In the genomic region with DNA sequence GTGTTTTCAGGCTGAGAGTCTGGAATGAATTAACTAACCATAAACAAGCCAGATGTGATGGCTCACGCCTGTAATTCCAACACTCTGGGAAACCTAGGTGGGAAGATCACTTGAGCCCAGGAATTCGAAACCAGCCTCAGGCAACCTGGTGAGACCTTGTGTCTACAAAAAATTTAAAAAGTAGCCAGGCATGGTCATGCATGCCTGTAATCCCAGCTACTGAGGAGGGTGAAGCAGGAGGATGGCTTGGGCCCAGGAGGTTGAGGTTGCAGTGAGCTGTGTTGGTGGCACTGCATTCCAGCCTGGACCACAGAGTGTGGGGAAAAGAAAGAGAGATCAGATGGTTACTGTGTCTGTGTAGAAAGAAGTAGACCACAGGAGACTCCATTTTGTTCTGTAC, we compare ENCODE assay signal across 15 cellular contexts. TPM values are rescaled to one million over a fixed set of nuclear protein-coding genes. Genes with fewer than 3 reads are reported as not detected.
DNase-seq lines count a peak whose midpoint lies in the region; ATAC-seq, FAIRE-seq and TF ChIP-seq lines count a peak whose summit lies in the region.
"Had no signal": no experiment of that assay in that cellular context is flagged by ENCODE, and none has a peak within 500 bp of the region (broad histone marks: within the 10 kb centered on the region; RNA-seq: fewer than 3 reads in every experiment).

No MANE protein-coding gene starts in this region.

- H3K23ac ChIP-seq in mesenchymal stem cell (ENCODE audit: low read length in 2 of 2), result no peak overlapping the region

- no peak overlapping the region for H3K9ac ChIP-seq in mesenchymal stem cell (ENCODE audit: low read length)

- H3K27ac ChIP-seq in mesenchymal stem cell (ENCODE audit: low read length, poor library complexity, severe bottlenecking), result peak overlapping the region; percentile 5
- H3K27ac ChIP-seq: gastroesophageal sphincter, sigmoid colon had no signal

- H4K91ac ChIP-seq in mesenchymal stem cell (ENCODE audit: low read length), result no peak overlapping the region

- peak overlapping the region; percentile 41 for H4K8ac ChIP-seq in mesenchymal stem cell (ENCODE audit: low read length)

- no peak overlapping the region for H3K14ac ChIP-seq in mesenchymal stem cell (ENCODE audit: low read length in 2 of 2)

- no peak overlapping the region for H2AK5ac ChIP-seq in mesenchymal stem cell (ENCODE audit: low read length, severe bottlenecking)

- WGBS in mesenchymal stem cell, result 97% methylated on average over 2 of the region's 2 CpGs

- peaks cover 13 to 72% of the 10 kb centered on the region in 2 experiments for H3K36me3 ChIP-seq in mesenchymal stem cell (ENCODE audit: control insufficient read depth in 1 of 2, insufficient read depth in 2 of 2, low read depth in 1 of 2, low read length in 2 of 2)

- H3K4me2 ChIP-seq in mesenchymal stem cell (ENCODE audit: low read length, poor library complexity, severe bottlenecking), result no peak overlapping the region

- H3K27me3 ChIP-seq in mesenchymal stem cell (ENCODE audit: control insufficient read depth in 1 of 2, insufficient read depth in 1 of 2, low read length in 2 of 2), result no peaks in the 10 kb centered on the region
- H3K27me3 ChIP-seq: gastroesophageal sphincter, sigmoid colon had no signal

- H2BK5ac ChIP-seq in mesenchymal stem cell (ENCODE audit: low read depth, low read length, poor library complexity, severe bottlenecking), result no peak overlapping the region

- in situ Hi-C loops in astrocyte of the spinal cord (cut with HindIII; ENCODE audit: low sequenced_read_pairs), result no loop called here

- peaks cover 74% of the 10 kb centered on the region for H3K36me3 Mint-ChIP-seq in activated CD8-positive, alpha-beta T cell treated with anti-CD3 and anti-CD28 coated beads, Interleukin-2, amount 10 ng/mL, durations not matched to agents 7 days and 5 days (ENCODE audit: low read depth)

- peak; percentile 98 for DNase-seq in AG10803 (ENCODE audit: low read depth)
- DNase-seq in H54 (ENCODE audit: insufficient read length, low spot score), result no peak
- peak; percentile 88 for DNase-seq in astrocyte of the spinal cord (ENCODE audit: low read depth, low spot score)
- DNase-seq in mesenchymal stem cell, result peak; percentile 36
- no peak for DNase-seq in activated CD8-positive, alpha-beta T cell treated with anti-CD3 and anti-CD28 coated beads, Interleukin-2, amount 10 ng/mL, durations not matched to agents 7 days and 5 days
- no peak for DNase-seq in NCI-H526 treated with DMSO at 0.1 percent for 48 hours (lab: John Stamatoyannopoulos, UW)
- DNase-seq in NCI-H1048 (lab: John Stamatoyannopoulos, UW), result no peak
- no peak for DNase-seq in DMS114 treated with DMSO at 0.1 percent for 48 hours (lab: John Stamatoyannopoulos, UW; ENCODE audit: unreplicated experiment)
- DNase-seq: activated naive CD4-positive, alpha-beta T cell; GDM1; natural killer cell; NCI-H1436 treated with DMSO at 0.1 percent for 48 hours; sigmoid colon had no signal

- POLR2A ChIA-PET in activated CD8-positive, alpha-beta T cell treated with anti-CD3 and anti-CD28 coated beads, Interleukin-2, amount 10 ng/mL, durations not matched to agents 7 days and 5 days (lab: Charles Lee), result no interaction called here

- CTCF ChIA-PET in activated CD8-positive, alpha-beta T cell treated with anti-CD3 and anti-CD28 coated beads, Interleukin-2, amount 10 ng/mL, durations not matched to agents 7 days and 5 days (lab: Charles Lee), result no interaction called here

- no peak overlapping the region for H2BK12ac ChIP-seq in mesenchymal stem cell (ENCODE audit: low read length in 2 of 2)

- peaks cover 11% of the 10 kb centered on the region for H3K79me1 ChIP-seq in mesenchymal stem cell (replicated peaks; ENCODE audit: low read length, poor library complexity, severe bottlenecking)

- no peak overlapping the region for H2BK120ac ChIP-seq in mesenchymal stem cell (ENCODE audit: low read depth, low read length)

- no peak overlapping the region for H3K18ac ChIP-seq in mesenchymal stem cell (ENCODE audit: low read depth in 1 of 2, low read length in 2 of 2)

- peaks cover 16% of the 10 kb centered on the region for H3K4me1 Mint-ChIP-seq in activated CD8-positive, alpha-beta T cell treated with anti-CD3 and anti-CD28 coated beads, Interleukin-2, amount 10 ng/mL, durations not matched to agents 7 days and 5 days (ENCODE audit: low read depth)

- H3K9me3 ChIP-seq in mesenchymal stem cell (ENCODE audit: control insufficient read depth, low read length), result no peaks in the 10 kb centered on the region

- no peak for ATAC-seq in activated CD8-positive, alpha-beta T cell treated with anti-CD3 and anti-CD28 coated beads, Interleukin-2, amount 10 ng/mL, durations not matched to agents 7 days and 5 days
- ATAC-seq: gastroesophageal sphincter, natural killer cell had no signal

- H3K4ac ChIP-seq in mesenchymal stem cell (ENCODE audit: low read depth in 1 of 2, low read length in 2 of 2), result no peak overlapping the region

- TF ChIP-seq POLR2A in H54 (IDR thresholded peaks at IDR 0.05; ENCODE audit: low read depth, low read length), result no peak

- no peaks in the 10 kb centered on the region for H3K27me3 Mint-ChIP-seq in activated CD8-positive, alpha-beta T cell treated with anti-CD3 and anti-CD28 coated beads, Interleukin-2, amount 10 ng/mL, durations not matched to agents 7 days and 5 days (ENCODE audit: low read depth)
- H3K27me3 Mint-ChIP-seq: dendritic cell treated with granulocyte-macrophage colony-stimulating factor and Interleukin-4, amounts not matched to agents 40 ng/mL and 50 ng/mL, for 4 days had no signal

- H3K9me3 Mint-ChIP-seq in activated CD8-positive, alpha-beta T cell treated with anti-CD3 and anti-CD28 coated beads, Interleukin-2, amount 10 ng/mL, durations not matched to agents 7 days and 5 days (ENCODE audit: insufficient read depth), result peaks cover 6% of the 10 kb centered on the region

- H3K4me3 Mint-ChIP-seq in activated CD8-positive, alpha-beta T cell treated with anti-CD3 and anti-CD28 coated beads, Interleukin-2, amount 10 ng/mL, durations not matched to agents 7 days and 5 days, result no peak overlapping the region
- H3K4me3 Mint-ChIP-seq: dendritic cell treated with granulocyte-macrophage colony-stimulating factor and Interleukin-4, amounts not matched to agents 40 ng/mL and 50 ng/mL, for 4 days; natural killer cell had no signal

- FAIRE-seq in H54 (lab: Jason Lieb, UNC), result peak; percentile 15

- H3K27ac Mint-ChIP-seq in activated CD8-positive, alpha-beta T cell treated with anti-CD3 and anti-CD28 coated beads, Interleukin-2, amount 10 ng/mL, durations not matched to agents 7 days and 5 days, result no peak overlapping the region
- H3K27ac Mint-ChIP-seq: dendritic cell treated with granulocyte-macrophage colony-stimulating factor and Interleukin-4, amounts not matched to agents 40 ng/mL and 50 ng/mL, for 4 days had no signal

- no peak overlapping the region for H3K4me3 ChIP-seq in AG10803 (ENCODE audit: low read length)
- H3K4me3 ChIP-seq in astrocyte of the spinal cord (ENCODE audit: low read depth, low read length), result no peak overlapping the region
- no peak overlapping the region for H3K4me3 ChIP-seq in mesenchymal stem cell (ENCODE audit: insufficient read depth in 1 of 2, low read depth in 1 of 2, low read length in 2 of 2)
- H3K4me3 ChIP-seq: gastroesophageal sphincter, sigmoid colon had no signal

- no peak for TF ChIP-seq CTCF in AG10803 (conservative IDR thresholded peaks at IDR 0.05; ENCODE audit: low read length)
- no peak for TF ChIP-seq CTCF in astrocyte of the spinal cord (IDR thresholded peaks at IDR 0.05; ENCODE audit: low read depth, low read length)

- no peak overlapping the region for H2AFZ ChIP-seq in mesenchymal stem cell (ENCODE audit: low read depth, low read length)

- H2BK15ac ChIP-seq in mesenchymal stem cell (ENCODE audit: low read depth, poor library complexity, severe bottlenecking), result no peak overlapping the region

- H3K4me1 ChIP-seq in mesenchymal stem cell (ENCODE audit: control insufficient read depth, insufficient read depth, low read depth, low read length), result no peaks in the 10 kb centered on the region
- H3K4me1 ChIP-seq: gastroesophageal sphincter, sigmoid colon had no signal

RNA-seq across cellular contexts. Expression of gene DEK, which starts 37.9 kb away (rescaled TPM):
- 82.1 TPM for polyA plus RNA-seq in mesenchymal stem cell (2013, experiment 1 of 2)
- polyA plus RNA-seq in mesenchymal stem cell (2013, experiment 2 of 2), result 79.4 TPM
- 100 to 1,000 TPM; 251 to 255 TPM for total RNA-seq in activated CD8-positive, alpha-beta T cell treated with anti-CD3 and anti-CD28 coated beads, Interleukin-2, amount 10 ng/mL, durations not matched to agents 7 days and 5 days

Comparison
In these comparisons a context has a peak if more than half of its experiments do, and no peak if none do; other contexts are left out.
1. DNase-seq: peak in AG10803 (single experiment), astrocyte of the spinal cord (single experiment) and mesenchymal stem cell (single experiment); none in H54 (single experiment), activated CD8-positive, alpha-beta T cell treated with anti-CD3 and anti-CD28 coated beads, Interleukin-2, amount 10 ng/mL, durations not matched to agents 7 days and 5 days (single experiment), NCI-H526 treated with DMSO at 0.1 percent for 48 hours (single experiment), NCI-H1048 (single experiment) and DMS114 treated with DMSO at 0.1 percent for 48 hours (single experiment).